Comparison of ENCODE assay signal across 12 cellular contexts in genomic region chr4:105092356-105092755, GRCh38. TPM values are rescaled to one million over a fixed set of nuclear protein-coding genes. Genes with fewer than 3 reads are reported as not detected.
A peak's percentile ranks its signal among the peaks of the same experiment; 100 is the strongest.
DNase-seq lines count a peak whose midpoint lies in the region; ATAC-seq and TF ChIP-seq lines count a peak whose summit lies in the region.
"Had no signal": no experiment of that assay in that cellular context is flagged by ENCODE, and none has a peak within 500 bp of the region (broad histone marks: within the 10 kb centered on the region; RNA-seq: fewer than 3 reads in every experiment).

No MANE protein-coding gene starts in this region.

- H3K4me3 ChIP-seq in GM23248, result 0 out of 2 replicates have a peak overlapping the region, but pooled peaks have one; percentile 8
- H3K4me3 ChIP-seq in epithelial cell of proximal tubule (ENCODE audit: low read depth, low read length), result no peak overlapping the region
- H3K4me3 ChIP-seq in spleen, result no peak overlapping the region
- H3K4me3 ChIP-seq: esophagus muscularis mucosa, pancreas, tibial nerve had no signal

- no peaks in the 10 kb centered on the region for H3K9me2 ChIP-seq in GM23248 (ENCODE audit: insufficient read depth)

- no peaks in the 10 kb centered on the region for H3K79me2 ChIP-seq in GM23248 (ENCODE audit: insufficient read depth)

- H3K36me3 ChIP-seq in GM23248 (ENCODE audit: low read depth), result no peaks in the 10 kb centered on the region
- H3K36me3 ChIP-seq in spleen, result no peaks in the 10 kb centered on the region
- H3K36me3 ChIP-seq: esophagus muscularis mucosa, pancreas, tibial nerve had no signal

- in situ Hi-C loops in GM23248 (cut with MboI), result no loop called here

- H3K4me1 ChIP-seq in GM23248 (ENCODE audit: insufficient read depth) (peaks cover 26% of the 10 kb centered on the region), spleen (peaks cover 0 to 13% (median 0%) of the 10 kb centered on the region in 6 donors)
- H3K4me1 ChIP-seq: pancreas had no signal

- TF ChIP-seq CTCF in epithelial cell of proximal tubule (conservative IDR thresholded peaks at IDR 0.05; ENCODE audit: low read depth, low read length) (no peak), spleen (IDR thresholded peaks at IDR 0.05 in 8 of 11, conservative IDR thresholded peaks at IDR 0.05 in 3 of 11) (no peak)

- peaks cover 4% of the 10 kb centered on the region for H3K9me3 ChIP-seq in GM23248 (ENCODE audit: low read depth)
- H3K9me3 ChIP-seq in spleen, result peaks cover 0 to 49% (median 33%) of the 10 kb centered on the region in 8 donors
- H3K9me3 ChIP-seq: esophagus muscularis mucosa, pancreas had no signal

- H3F3A ChIP-seq in GM23248 (ENCODE audit: insufficient read depth), result peaks cover 25% of the 10 kb centered on the region

- WGBS in GM23248 (ENCODE audit: low coverage in 1 of 2, low lambda C conversion rate in 2 of 2, missing lambda C conversion rate in 2 of 2), 2 experiments, result 0% methylated on average over 1 of the region's 1 CpG
- 79 to 97% (median 88%) methylated on average over 1 of the region's 1 CpG for WGBS in spleen, 5 donors

- H3K27me3 ChIP-seq in GM23248 (replicated peaks; ENCODE audit: insufficient read depth) (no peaks in the 10 kb centered on the region), spleen (replicated peaks in 1 of 7) (no peaks in the 10 kb centered on the region)
- H3K27me3 ChIP-seq: esophagus muscularis mucosa, pancreas, tibial nerve had no signal

- peak; percentile 80 for DNase-seq in GM23248
- peak; percentile 55 for DNase-seq in NCI-H69 (lab: John Stamatoyannopoulos, UW)
- peak; percentile 30 for DNase-seq in epithelial cell of proximal tubule (ENCODE audit: low read depth)
- DNase-seq in renal cortical epithelial cell (ENCODE audit: low read depth), result peak; percentile 84
- no peak for DNase-seq in anterior cingulate cortex (lab: John Stamatoyannopoulos, UW)
- DNase-seq in spleen, result no peak
- DNase-seq: left ventricle myocardium superior, pancreas had no signal

- no peak for TF ChIP-seq POLR2A in spleen (IDR thresholded peaks at IDR 0.05)

- no peak overlapping the region for H2AFZ ChIP-seq in GM23248

- H3K9ac ChIP-seq in GM23248, result no peak overlapping the region

- no peaks in the 10 kb centered on the region for H4K20me1 ChIP-seq in GM23248 (ENCODE audit: insufficient read depth)

- H3K27ac ChIP-seq in GM23248 (0 out of 2 replicates have a peak overlapping the region, but pooled peaks have one; percentile 19), spleen (no peak overlapping the region)
- H3K27ac ChIP-seq: esophagus muscularis mucosa, pancreas, tibial nerve had no signal

- intact Hi-C loops in spleen (cut with DNase I; ENCODE audit: low total_unique reads), result no loop called here

- ATAC-seq in GM18909 (IDR thresholded peaks at IDR 0.05; ENCODE audit: poor library complexity, unreplicated experiment) (no peak), HG03108 (IDR thresholded peaks at IDR 0.05; ENCODE audit: unreplicated experiment) (no peak)
- ATAC-seq: left ventricle myocardium superior, pancreas had no signal

- peak overlapping the region; percentile 46 for H3K4me2 ChIP-seq in GM23248 (ENCODE audit: unreplicated experiment)

RNA-seq across cellular contexts. Expression of gene TET2, which starts 54.3 kb away (rescaled TPM):
- total RNA-seq in GM23248 (2014; rRNA removed; shearing (Covaris generic)), result 5.6 and 7.6 TPM in 2 replicates
- polyA plus RNA-seq in GM23248 (2016; fragmentation: Nextera tagmentation; extraction: Ambion mirVana), result 5.7 and 7.1 TPM in 2 replicates
- 5.0 and 5.9 TPM in 2 replicates for total RNA-seq in epithelial cell of proximal tubule
- total RNA-seq in renal cortical epithelial cell, result 5.4 and 18.8 TPM in 2 replicates
- 10 to 100 TPM; 40.4 to 70.4 (median 52.9) TPM for total RNA-seq in spleen
- 1 to 10 TPM; 2.5 to 4.0 (median 4.0) TPM for polyA plus RNA-seq in spleen

Comparison
In these comparisons a context has a peak if more than half of its experiments do, and no peak if none do; other contexts are left out.
1. DNase-seq: peak in GM23248 (single experiment), NCI-H69 (single experiment), epithelial cell of proximal tubule (single experiment) and renal cortical epithelial cell (single experiment); none in anterior cingulate cortex (0 of 58) and spleen (single experiment).